Comparison of ENCODE assay signal across 8 cellular contexts in genomic region chr6:31663961-31664789, GRCh38. TPM values are rescaled to one million over a fixed set of nuclear protein-coding genes. Genes with fewer than 3 reads are reported as not detected.
DNase-seq lines count a peak whose midpoint lies in the region; ATAC-seq, FAIRE-seq and TF ChIP-seq lines count a peak whose summit lies in the region.

No MANE protein-coding gene starts in this region.

- H3K4me3 ChIP-seq in GM12878: peak overlapping the region; percentile 93

- intact Hi-C loops in GM12878 (cut with micrococcal nuclease; ENCODE audit: unreplicated experiment): no loop called here

- SMC1A ChIA-PET in GM12878 (lab: Charles Lee; ENCODE audit: uncharacterized antibody, unreplicated experiment): interaction anchor here (0.7 to 2.6 kb wide), 7 partner anchors 11 to 113 kb away, joined by 3 to 31 read pairs (median 3); partner anchors contain the start of genes APOM, BAG6 and CLIC1

- peak; percentile 42 for DNase-seq in ELF-1 (ENCODE audit: low read depth, low spot score)
- DNase-seq in MV-4-11 (lab: John Stamatoyannopoulos, UW): peak; percentile 48
- no peak for DNase-seq in GM12878 (ENCODE audit: low read depth, low spot score)
- peak; percentile 24 for DNase-seq in left kidney (ENCODE audit: low read depth, low spot score)
- no peak for DNase-seq in HT-29 (ENCODE audit: low spot score)

- BruUV-seq in GM12878 (replicated peaks; lab: Mats Ljungman, UMichigan): TSS peak; percentile 72

- H3K9ac ChIP-seq in GM12878 (ENCODE audit: control insufficient read depth, insufficient read depth, low read length): peak overlapping the region; percentile 89

- TF ChIP-seq RAD21 in GM12878 (IDR thresholded peaks at IDR 0.05; ENCODE audit: insufficient read depth, low read depth, low read length): no peak

- WGBS in GM12878 (ENCODE audit: insufficient coverage, insufficient replicate concordance, low lambda C conversion rate, missing lambda C conversion rate): 29% methylated on average over 17 of the region's 17 CpGs

- in situ Hi-C loops in GM12878 (cut with MboI): no loop called here

- peak overlapping the region; percentile 6; the same call in 1 of the 2 replicates for H2AFZ ChIP-seq in GM12878 (ENCODE audit: control insufficient read depth, low read depth, low read length)

- peaks cover 39% of the 10 kb centered on the region for H3K4me1 ChIP-seq in GM12878 (ENCODE audit: control insufficient read depth, insufficient read depth, low read length)

- peaks cover 65% of the 10 kb centered on the region for H3K79me2 ChIP-seq in GM12878 (ENCODE audit: control insufficient read depth, insufficient read depth, low read length)

- RAD21 ChIA-PET in GM12878 (lab: Charles Lee; ENCODE audit: unreplicated experiment): interaction anchor here (0.6 to 1.6 kb wide), 9 partner anchors 10 to 653 kb away, joined by 3 to 8 read pairs (median 4); partner anchors contain the start of genes AIF1, BAG6, NCR3 and TNF

- H3K27me3 ChIP-seq in GM12878 (replicated peaks in 1 of 2; ENCODE audit: control insufficient read depth in 2 of 2, insufficient read depth in 2 of 2, low read length in 1 of 2): no peaks in the 10 kb centered on the region

- POLR2A ChIA-PET in GM12878 (lab: Charles Lee): interaction anchor here (0.6 to 5.9 kb wide), 19 partner anchors 11 to 295 kb away, joined by 3 to 107 read pairs (median 4); partner anchors contain the start of genes ABHD16A, APOM, BAG6 and DDX39B

- H3K9me3 ChIP-seq in GM12878 (replicated peaks; ENCODE audit: control insufficient read depth, insufficient read depth, low read length): no peaks in the 10 kb centered on the region; the same call in 2 of the 3 replicates

- ATAC-seq in GM12878 (no peak), GM21529 (IDR thresholded peaks at IDR 0.05; ENCODE audit: unreplicated experiment) (no peak), HG02938 (IDR thresholded peaks at IDR 0.05; ENCODE audit: unreplicated experiment) (no peak)

- no peak for TF ChIP-seq POLR2A in GM12878 (IDR thresholded peaks at IDR 0.05; ENCODE audit: low read depth, low read length)

- no peak for TF ChIP-seq CTCF in GM12878 (IDR thresholded peaks at IDR 0.05 in 2 of 3, conservative IDR thresholded peaks at IDR 0.05 in 1 of 3; ENCODE audit: control insufficient read depth in 2 of 3, extremely low read depth in 1 of 3, insufficient read depth in 1 of 3, low read depth in 3 of 3, low read length in 3 of 3)

- H3K4me2 ChIP-seq in GM12878 (ENCODE audit: control insufficient read depth, insufficient read depth): peak overlapping the region; percentile 78

- no peak for TF ChIP-seq EP300 in GM12878 (IDR thresholded peaks at IDR 0.05; ENCODE audit: borderline replicate concordance in 1 of 2, control insufficient read depth in 1 of 2, low read depth in 2 of 2, low read length in 2 of 2)

- peaks cover 6 to 26% of the 10 kb centered on the region in 2 experiments for H3K36me3 ChIP-seq in GM12878 (ENCODE audit: control insufficient read depth in 2 of 2, insufficient read depth in 2 of 2, low read length in 1 of 2)

- H3K27ac ChIP-seq in GM12878 (ENCODE audit: control insufficient read depth, insufficient read depth) (peak overlapping the region; percentile 94), temporal lobe (ENCODE audit: low read depth, low read length) (peak overlapping the region; percentile 92)

- H4K20me1 ChIP-seq in GM12878 (ENCODE audit: control insufficient read depth, insufficient read depth): no peaks in the 10 kb centered on the region

- FAIRE-seq in GM12878 (lab: Jason Lieb, UNC): no peak

- CTCF ChIA-PET in GM12878 (lab: Yijun Ruan, JAX): interaction anchor here (0.6 to 2.3 kb wide), 8 partner anchors 10 to 74 kb away, joined by 3 to 15 read pairs (median 4); partner anchors contain the start of genes BAG6 and LY6G5C

RNA-seq across cellular contexts. Expression of gene GPANK1, which starts 0.6 kb away (rescaled TPM):
- total RNA-seq in GM12878 (2013; cell fraction: nucleolus; rRNA removed): 18.5 and 19.3 TPM in 2 replicates
- total RNA-seq in GM12878 (2014; rRNA removed): 11.3 and 11.7 TPM in 2 replicates
- total RNA-seq in GM12878 (2014; rRNA removed; fragmentation: Illumina TruSeq; extraction: Trizol): 16.2 and 17.1 TPM in 2 replicates
- 17.1 and 17.9 TPM in 2 replicates for total RNA-seq in GM12878 (2021)
- polyA plus RNA-seq in GM12878 (2011; ENCODE audit: low read depth): 7.9 TPM
- polyA plus RNA-seq in GM12878 (2011; rRNA removed): 14.7 and 14.8 TPM in 2 replicates
- polyA plus RNA-seq in GM12878 (2011; cell fraction: cytosol; rRNA removed): 20.3 and 20.7 TPM in 2 replicates
- 14.7 and 15.8 TPM in 2 replicates for polyA plus RNA-seq in GM12878 (2011; cell fraction: nucleus; rRNA removed)
- polyA plus RNA-seq in GM12878 (2012): 16.4 TPM in 2 replicates
- polyA plus RNA-seq in GM12878 (2014; fragmentation: Illumina TruSeq; extraction: Trizol): 23.9 and 30.5 TPM in 2 replicates
- polyA plus RNA-seq in GM12878 (2014; fragmentation: Nextera tagmentation; extraction: Ambion mirVana): 10 to 100 TPM; 11.9 to 13.0 TPM
- 19.5 and 20.1 TPM in 2 replicates for polyA plus RNA-seq in GM12878 (2014; rRNA removed)
- polyA plus RNA-seq in GM12878 (2016; fragmentation: Nextera tagmentation; extraction: Ambion mirVana): 10 to 100 TPM; 36.0 to 36.3 TPM
- polyA minus RNA-seq in GM12878 (2011; rRNA and poly(A)+ RNA removed): 5.7 and 11.7 TPM in 2 replicates
- polyA minus RNA-seq in GM12878 (2011; cell fraction: cytosol; rRNA and poly(A)+ RNA removed): 1.9 and 6.3 TPM in 2 replicates
- polyA minus RNA-seq in GM12878 (2011; cell fraction: nucleus; rRNA and poly(A)+ RNA removed): 8.6 and 13.2 TPM in 2 replicates
- 8.9 TPM for total RNA-seq in temporal lobe
- 11.7 and 17.2 TPM in 2 replicates for total RNA-seq in HT-29 (2014; rRNA removed; shearing (Covaris generic))

RNA-seq across cellular contexts. Expression of gene CSNK2B, which starts 1.7 kb away (rescaled TPM):
- total RNA-seq in GM12878 (2013; cell fraction: nucleolus; rRNA removed): 106 and 134 TPM in 2 replicates
- 271 and 286 TPM in 2 replicates for total RNA-seq in GM12878 (2014; rRNA removed)
- 189 and 205 TPM in 2 replicates for total RNA-seq in GM12878 (2014; rRNA removed; fragmentation: Illumina TruSeq; extraction: Trizol)
- 203 and 229 TPM in 2 replicates for total RNA-seq in GM12878 (2021)
- polyA plus RNA-seq in GM12878 (2011; ENCODE audit: low read depth): 266 TPM
- polyA plus RNA-seq in GM12878 (2011; rRNA removed): 27.1 and 56.3 TPM in 2 replicates
- polyA plus RNA-seq in GM12878 (2011; cell fraction: cytosol; rRNA removed): 116 and 178 TPM in 2 replicates
- 147 and 153 TPM in 2 replicates for polyA plus RNA-seq in GM12878 (2011; cell fraction: nucleus; rRNA removed)
- polyA plus RNA-seq in GM12878 (2012): 279 and 302 TPM in 2 replicates
- polyA plus RNA-seq in GM12878 (2014; fragmentation: Illumina TruSeq; extraction: Trizol): 371 and 380 TPM in 2 replicates
- 100 to 1,000 TPM; 286 to 361 TPM for polyA plus RNA-seq in GM12878 (2014; fragmentation: Nextera tagmentation; extraction: Ambion mirVana)
- polyA plus RNA-seq in GM12878 (2014; rRNA removed): 118 and 150 TPM in 2 replicates
- 100 to 1,000 TPM; 380 to 405 TPM for polyA plus RNA-seq in GM12878 (2016; fragmentation: Nextera tagmentation; extraction: Ambion mirVana)
- 142 and 149 TPM in 2 replicates for polyA minus RNA-seq in GM12878 (2011; rRNA and poly(A)+ RNA removed)
- 76.6 and 76.8 TPM in 2 replicates for polyA minus RNA-seq in GM12878 (2011; cell fraction: cytosol; rRNA and poly(A)+ RNA removed)
- polyA minus RNA-seq in GM12878 (2011; cell fraction: nucleus; rRNA and poly(A)+ RNA removed): 29.1 and 40.5 TPM in 2 replicates
- 55.8 TPM for total RNA-seq in temporal lobe
- 219 and 225 TPM in 2 replicates for total RNA-seq in HT-29 (2014; rRNA removed; shearing (Covaris generic))

RNA-seq across cellular contexts. Expression of gene C6orf47, which starts 3.6 kb away (rescaled TPM):
- 16.8 and 17.6 TPM in 2 replicates for total RNA-seq in GM12878 (2013; cell fraction: nucleolus; rRNA removed)
- 20.4 and 21.6 TPM in 2 replicates for total RNA-seq in GM12878 (2014; rRNA removed)
- total RNA-seq in GM12878 (2014; rRNA removed; fragmentation: Illumina TruSeq; extraction: Trizol): 16.2 and 16.5 TPM in 2 replicates
- 16.1 and 17.4 TPM in 2 replicates for total RNA-seq in GM12878 (2021)
- 6.6 TPM for polyA plus RNA-seq in GM12878 (2011; ENCODE audit: low read depth)
- polyA plus RNA-seq in GM12878 (2011; rRNA removed): 8.0 and 8.1 TPM in 2 replicates
- 7.9 and 10.2 TPM in 2 replicates for polyA plus RNA-seq in GM12878 (2011; cell fraction: cytosol; rRNA removed)
- polyA plus RNA-seq in GM12878 (2011; cell fraction: nucleus; rRNA removed): 6.9 and 9.0 TPM in 2 replicates
- polyA plus RNA-seq in GM12878 (2012): 13.4 and 14.9 TPM in 2 replicates
- 8.2 and 13.4 TPM in 2 replicates for polyA plus RNA-seq in GM12878 (2014; fragmentation: Illumina TruSeq; extraction: Trizol)
- under 1 TPM in 1 of 2 experiments, not detected in 1; 0.16 TPM for polyA plus RNA-seq in GM12878 (2014; fragmentation: Nextera tagmentation; extraction: Ambion mirVana)
- 18.6 and 19.3 TPM in 2 replicates for polyA plus RNA-seq in GM12878 (2014; rRNA removed)
- 10 to 100 TPM; 17.3 to 20.1 TPM for polyA plus RNA-seq in GM12878 (2016; fragmentation: Nextera tagmentation; extraction: Ambion mirVana)
- polyA minus RNA-seq in GM12878 (2011; rRNA and poly(A)+ RNA removed): 6.9 and 15.1 TPM in 2 replicates
- polyA minus RNA-seq in GM12878 (2011; cell fraction: cytosol; rRNA and poly(A)+ RNA removed): 3.6 and 4.4 TPM in 2 replicates
- polyA minus RNA-seq in GM12878 (2011; cell fraction: nucleus; rRNA and poly(A)+ RNA removed): 12.0 and 16.6 TPM in 2 replicates
- total RNA-seq in temporal lobe: 11.6 TPM
- total RNA-seq in HT-29 (2014; rRNA removed; shearing (Covaris generic)): 24.7 and 29.1 TPM in 2 replicates

RNA-seq across cellular contexts. Expression of gene LY6G5B, which starts 5.6 kb away (rescaled TPM):
- total RNA-seq in GM12878 (2013; cell fraction: nucleolus; rRNA removed): 32.1 and 40.5 TPM in 2 replicates
- total RNA-seq in GM12878 (2014; rRNA removed): 3.8 and 5.1 TPM in 2 replicates
- total RNA-seq in GM12878 (2014; rRNA removed; fragmentation: Illumina TruSeq; extraction: Trizol): 3.9 and 4.4 TPM in 2 replicates
- total RNA-seq in GM12878 (2021): 11.1 and 16.5 TPM in 2 replicates
- 29.8 TPM for polyA plus RNA-seq in GM12878 (2011; ENCODE audit: low read depth)
- 5.1 and 6.2 TPM in 2 replicates for polyA plus RNA-seq in GM12878 (2011; rRNA removed)
- 4.2 and 5.5 TPM in 2 replicates for polyA plus RNA-seq in GM12878 (2011; cell fraction: cytosol; rRNA removed)
- polyA plus RNA-seq in GM12878 (2011; cell fraction: nucleus; rRNA removed): 67.7 and 71.9 TPM in 2 replicates
- 18.7 and 40.5 TPM in 2 replicates for polyA plus RNA-seq in GM12878 (2012)
- 12.8 and 14.3 TPM in 2 replicates for polyA plus RNA-seq in GM12878 (2014; fragmentation: Illumina TruSeq; extraction: Trizol)
- polyA plus RNA-seq in GM12878 (2014; fragmentation: Nextera tagmentation; extraction: Ambion mirVana): 1 to 10 TPM; 3.2 to 6.5 TPM
- 8.5 and 11.2 TPM in 2 replicates for polyA plus RNA-seq in GM12878 (2014; rRNA removed)
- 10 to 100 TPM in 1 of 2 experiments, 1 to 10 TPM in 1; 9.7 to 10.5 TPM for polyA plus RNA-seq in GM12878 (2016; fragmentation: Nextera tagmentation; extraction: Ambion mirVana)
- polyA minus RNA-seq in GM12878 (2011; rRNA and poly(A)+ RNA removed): 4.2 and 5.9 TPM in 2 replicates
- polyA minus RNA-seq in GM12878 (2011; cell fraction: cytosol; rRNA and poly(A)+ RNA removed): 1.0 TPM in 1 of 2 replicates, not detected in the other
- polyA minus RNA-seq in GM12878 (2011; cell fraction: nucleus; rRNA and poly(A)+ RNA removed): 5.1 and 7.4 TPM in 2 replicates
- total RNA-seq in temporal lobe: 3.4 TPM
- 3.5 and 3.6 TPM in 2 replicates for total RNA-seq in HT-29 (2014; rRNA removed; shearing (Covaris generic))

RNA-seq across cellular contexts. Expression of gene APOM, which starts 8.5 kb away (rescaled TPM):
- total RNA-seq in GM12878 (2013; cell fraction: nucleolus; rRNA removed): 1.1 TPM in 1 of 2 replicates, not detected in the other
- total RNA-seq in GM12878 (2014; rRNA removed) (4.4 and 6.1 TPM in 2 replicates), GM12878 (2014; rRNA removed; fragmentation: Illumina TruSeq; extraction: Trizol) (4.0 and 4.6 TPM in 2 replicates), GM12878 (2021) (3.8 and 4.1 TPM in 2 replicates), temporal lobe (0.98 TPM)
- polyA plus RNA-seq in GM12878 (2011; ENCODE audit: low read depth): 4.9 TPM
- polyA plus RNA-seq in GM12878 (2011; rRNA removed) (4.8 and 7.9 TPM in 2 replicates), GM12878 (2014; fragmentation: Illumina TruSeq; extraction: Trizol) (5.2 and 8.2 TPM in 2 replicates), GM12878 (2014; fragmentation: Nextera tagmentation; extraction: Ambion mirVana) (10 to 100 TPM; 11.8 to 14.1 TPM), GM12878 (2014; rRNA removed) (6.5 and 7.5 TPM in 2 replicates), GM12878 (2016; fragmentation: Nextera tagmentation; extraction: Ambion mirVana) (1 to 10 TPM; 5.6 to 6.6 TPM)
- polyA plus RNA-seq in GM12878 (2011; cell fraction: cytosol; rRNA removed): 10.6 and 12.1 TPM in 2 replicates
- polyA plus RNA-seq in GM12878 (2011; cell fraction: nucleus; rRNA removed): 5.7 and 8.1 TPM in 2 replicates
- polyA plus RNA-seq in GM12878 (2012): 4.7 and 5.8 TPM in 2 replicates
- 4.4 and 4.7 TPM in 2 replicates for polyA minus RNA-seq in GM12878 (2011; rRNA and poly(A)+ RNA removed)
- 1.1 and 1.9 TPM in 2 replicates for polyA minus RNA-seq in GM12878 (2011; cell fraction: cytosol; rRNA and poly(A)+ RNA removed)
- polyA minus RNA-seq in GM12878 (2011; cell fraction: nucleus; rRNA and poly(A)+ RNA removed): 0.96 and 0.97 TPM in 2 replicates
- total RNA-seq in HT-29 (2014; rRNA removed; shearing (Covaris generic)): 1.8 and 4.2 TPM in 2 replicates

Comparison
In these comparisons a context has a peak if more than half of its experiments do, and no peak if none do; other contexts are left out.
1. DNase-seq: peak in ELF-1 (single experiment), MV-4-11 (single experiment) and left kidney (single experiment); none in GM12878 (single experiment) and HT-29 (single experiment).